10 cellular contexts compared by ENCODE assay signal in genomic region chr22:37284126-37284806, GRCh38. TPM values are rescaled to one million over a fixed set of nuclear protein-coding genes. Genes with fewer than 3 reads are reported as not detected.
A peak's percentile ranks its signal among the peaks of the same experiment; 100 is the strongest.
DNase-seq lines count a peak whose midpoint lies in the region; ATAC-seq and TF ChIP-seq lines count a peak whose summit lies in the region.
"Had no signal": no experiment of that assay in that cellular context is flagged by ENCODE, and none has a peak within 500 bp of the region (broad histone marks: within the 10 kb centered on the region; RNA-seq: fewer than 3 reads in every experiment).

No MANE protein-coding gene starts in this region.

- H3K27me3 Mint-ChIP-seq in stimulated activated naive CD8-positive, alpha-beta T cell treated with anti-CD3 and anti-CD28 coated beads, Interleukin-15, Interleukin-2, amounts not matched to agents 100 ng/mL and 50 ng/mL, for 24 hours, result no peaks in the 10 kb centered on the region
- H3K27me3 Mint-ChIP-seq in progenitor cell of endocrine pancreas, result peaks cover 45% of the 10 kb centered on the region

- TF ChIP-seq CTCF in adrenal gland (IDR thresholded peaks at IDR 0.05) (no peak), progenitor cell of endocrine pancreas (IDR thresholded peaks at IDR 0.05; ENCODE audit: unreplicated experiment) (no peak)

- H3K4me3 ChIP-seq in adrenal gland (peak overlapping the region in 1 of 4 donors; percentile 35), muscle layer of duodenum (ENCODE audit: low read depth in 1 of 2, low read length in 2 of 2) (peak overlapping the region; percentile 39 to 49)
- H3K4me3 ChIP-seq: prostate gland had no signal

- intact Hi-C loops in adrenal gland (cut with DNase I), result no loop called here

- H3K4me1 ChIP-seq in adrenal gland (replicated peaks in 1 of 2) (no peaks in the 10 kb centered on the region), muscle layer of duodenum (ENCODE audit: control insufficient read depth in 1 of 2, insufficient read depth in 2 of 2, low read length in 2 of 2) (peaks cover 0 to 8% of the 10 kb centered on the region in 2 donors)
- H3K4me1 ChIP-seq: prostate gland had no signal

- H3K4me1 Mint-ChIP-seq in stimulated activated naive CD8-positive, alpha-beta T cell treated with anti-CD3 and anti-CD28 coated beads, Interleukin-15, Interleukin-2, amounts not matched to agents 100 ng/mL and 50 ng/mL, for 24 hours (ENCODE audit: low read depth), result peaks cover 88% of the 10 kb centered on the region
- no peaks in the 10 kb centered on the region for H3K4me1 Mint-ChIP-seq in progenitor cell of endocrine pancreas (ENCODE audit: low read depth)

- H3K27ac Mint-ChIP-seq in stimulated activated naive CD8-positive, alpha-beta T cell treated with anti-CD3 and anti-CD28 coated beads, Interleukin-15, Interleukin-2, amounts not matched to agents 100 ng/mL and 50 ng/mL, for 24 hours, result peak overlapping the region; percentile 96
- no peak overlapping the region for H3K27ac Mint-ChIP-seq in progenitor cell of endocrine pancreas

- no peak for TF ChIP-seq POLR2A in adrenal gland (IDR thresholded peaks at IDR 0.05)

- peaks cover 2% of the 10 kb centered on the region for H3K27me3 ChIP-seq in adrenal gland
- H3K27me3 ChIP-seq in muscle layer of duodenum (ENCODE audit: low read depth, low read length), result no peaks in the 10 kb centered on the region

- no peak for ATAC-seq in stimulated activated naive CD8-positive, alpha-beta T cell treated with anti-CD3 and anti-CD28 coated beads, Interleukin-15, Interleukin-2, amounts not matched to agents 100 U/mL and 50 U/mL, for 24 hours
- ATAC-seq in HG03135 (IDR thresholded peaks at IDR 0.05; ENCODE audit: unreplicated experiment), result no peak

- 53 to 77% (median 59%) methylated on average over 8 to 9 of the region's 9 CpGs for WGBS in adrenal gland, 4 donors

- H3K9me3 Mint-ChIP-seq in stimulated activated naive CD8-positive, alpha-beta T cell treated with anti-CD3 and anti-CD28 coated beads, Interleukin-15, Interleukin-2, amounts not matched to agents 100 ng/mL and 50 ng/mL, for 24 hours, result no peaks in the 10 kb centered on the region
- no peaks in the 10 kb centered on the region for H3K9me3 Mint-ChIP-seq in progenitor cell of endocrine pancreas (ENCODE audit: low read depth)

- DNase-seq in stimulated activated naive CD8-positive, alpha-beta T cell treated with anti-CD3 and anti-CD28 coated beads, Interleukin-15, Interleukin-2, amounts not matched to agents 100 U/mL and 50 U/mL, for 24 hours, result no peak
- DNase-seq in adrenal gland (no peak), amniotic stem cell (lab: John Stamatoyannopoulos, UW) (no peak), NCI-H1930 (lab: John Stamatoyannopoulos, UW) (no peak), progenitor cell of endocrine pancreas (ENCODE audit: low spot score, unreplicated experiment) (no peak)
- DNase-seq: cortex of kidney had no signal

- H3K27ac ChIP-seq in adrenal gland, result peak overlapping the region in 3 of 5 donors; percentile 26 to 72 (median 32)
- H3K27ac ChIP-seq in muscle layer of duodenum (ENCODE audit: low read length), result peak overlapping the region; percentile 25
- H3K27ac ChIP-seq: prostate gland had no signal

- H3K36me3 Mint-ChIP-seq in stimulated activated naive CD8-positive, alpha-beta T cell treated with anti-CD3 and anti-CD28 coated beads, Interleukin-15, Interleukin-2, amounts not matched to agents 100 ng/mL and 50 ng/mL, for 24 hours (ENCODE audit: low read depth), result peaks cover 10% of the 10 kb centered on the region
- no peaks in the 10 kb centered on the region for H3K36me3 Mint-ChIP-seq in progenitor cell of endocrine pancreas (ENCODE audit: insufficient read depth)

- H3K9me3 ChIP-seq in adrenal gland (replicated peaks in 1 of 3) (no peaks in the 10 kb centered on the region), muscle layer of duodenum (ENCODE audit: control insufficient read depth in 1 of 2, low read length in 2 of 2) (no peaks in the 10 kb centered on the region)
- H3K9me3 ChIP-seq: prostate gland had no signal

- peak overlapping the region; percentile 91 for H3K4me3 Mint-ChIP-seq in stimulated activated naive CD8-positive, alpha-beta T cell treated with anti-CD3 and anti-CD28 coated beads, Interleukin-15, Interleukin-2, amounts not matched to agents 100 ng/mL and 50 ng/mL, for 24 hours
- H3K4me3 Mint-ChIP-seq in progenitor cell of endocrine pancreas (ENCODE audit: low read depth), result no peak overlapping the region

- H3K36me3 ChIP-seq in adrenal gland (replicated peaks in 1 of 2) (no peaks in the 10 kb centered on the region), muscle layer of duodenum (ENCODE audit: control insufficient read depth in 1 of 2, insufficient read depth in 2 of 2, low read length in 2 of 2) (no peaks in the 10 kb centered on the region)
- H3K36me3 ChIP-seq: prostate gland had no signal

RNA-seq across cellular contexts. Expression of gene CYTH4, which starts 2.0 kb away (rescaled TPM):
- total RNA-seq in adrenal gland (10 to 100 TPM; 16.4 to 80.7 (median 25.5) TPM), progenitor cell of endocrine pancreas (not detected in 2 replicates)
- polyA plus RNA-seq in adrenal gland, result 10 to 100 TPM in 2 of 3 donors, 1 to 10 TPM in 1; 7.5 to 26.6 (median 11.5) TPM

RNA-seq across cellular contexts. Expression of gene RAC2, which starts 40.2 kb away (rescaled TPM):
- 10 to 100 TPM in 5 of 8 donors, 1 to 10 TPM in 3; 4.3 to 17.9 (median 11.3) TPM for total RNA-seq in adrenal gland
- 10 to 100 TPM in 2 of 3 donors, 1 to 10 TPM in 1; 6.3 to 12.4 (median 11.0) TPM for polyA plus RNA-seq in adrenal gland
- 1.7 and 1.9 TPM in 2 replicates for total RNA-seq in progenitor cell of endocrine pancreas

Comparison
In these comparisons a context has a peak if more than half of its experiments do, and no peak if none do; other contexts are left out.
1. RNA of gene CYTH4, which starts 2.0 kb away (total RNA-seq): 16.4 to 80.7 TPM in adrenal gland; not detected in progenitor cell of endocrine pancreas; every median in the first group is over 10 times any median in the second.